20 cellular contexts compared by ENCODE assay signal in the genomic region with DNA sequence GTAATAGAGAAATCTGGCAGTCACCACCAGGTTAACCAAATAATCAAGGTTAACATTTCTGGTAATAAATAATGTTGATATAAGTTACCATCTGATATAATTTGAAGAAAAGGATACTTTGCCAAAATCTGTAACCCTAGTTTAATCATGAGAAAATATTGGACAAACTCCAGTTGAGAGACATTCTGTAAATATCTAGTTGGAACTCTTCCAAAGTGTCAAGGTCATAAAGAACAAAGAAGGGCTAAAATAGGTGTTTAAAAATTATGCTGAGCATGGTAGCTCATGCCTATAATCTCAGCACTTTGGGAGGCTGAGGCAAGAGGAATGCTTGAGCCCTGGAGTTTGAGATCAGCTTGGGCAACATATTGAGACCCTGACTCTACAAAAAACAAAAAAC.
"Had no signal": no experiment of that assay in that cellular context is flagged by ENCODE, and none has a peak within 500 bp of the region (broad histone marks: within the 10 kb centered on the region; RNA-seq: fewer than 3 reads in every experiment).

No MANE protein-coding gene starts in this region.

- H3K27me3 ChIP-seq: dorsolateral prefrontal cortex, right atrium auricular region, suprapubic skin, transverse colon, upper lobe of right lung, uterus had no signal

- H3K9me3 Mint-ChIP-seq: stimulated activated naive CD8-positive, alpha-beta T cell treated with anti-CD3 and anti-CD28 coated beads, Interleukin-15, amount 100 ng/mL, for 72 hours had no signal

- H3K36me3 Mint-ChIP-seq: natural killer cell had no signal

- H3K9ac ChIP-seq: parathyroid adenoma had no signal

- DNase-seq: dorsolateral prefrontal cortex; effector CD4-positive, alpha-beta T cell; hypothalamus; left ventricle myocardium superior; lower lobe of right lung; natural killer cell; stimulated activated CD4-positive, alpha-beta T cell treated with anti-CD3 and anti-CD28 coated beads, Interleukin-12 subunit alpha, Interleukin-12 subunit beta, amount 100 ng/mL, for 4 hours; stimulated activated CD4-positive, alpha-beta T cell treated with anti-CD3 and anti-CD28 coated beads, Interleukin-1b, Interleukin-23, amount 100 ng/mL, for 48 hours; stimulated activated CD4-positive, alpha-beta T cell treated with anti-CD3 and anti-CD28 coated beads, Interleukin-4, amount 100 ng/mL, for 1 hour; stimulated activated CD8-positive, alpha-beta memory T cell treated with anti-CD3 and anti-CD28 coated beads, Interleukin-4, amount 100 ng/mL, for 48 hours; stimulated activated naive CD4-positive, alpha-beta T cell; stimulated activated naive CD8-positive, alpha-beta T cell treated with anti-CD3 and anti-CD28 coated beads, Interleukin-15, amount 100 ng/mL, for 72 hours; transverse colon; upper lobe of right lung; uterus had no signal

- H3K27ac Mint-ChIP-seq: natural killer cell; stimulated activated naive CD8-positive, alpha-beta T cell treated with anti-CD3 and anti-CD28 coated beads, Interleukin-15, amount 100 ng/mL, for 72 hours had no signal

- H3K4me1 Mint-ChIP-seq: natural killer cell; stimulated activated naive CD8-positive, alpha-beta T cell treated with anti-CD3 and anti-CD28 coated beads, Interleukin-15, amount 100 ng/mL, for 72 hours had no signal

- H3K27ac ChIP-seq: dorsolateral prefrontal cortex, lower lobe of right lung, parathyroid adenoma, prostate gland, right atrium auricular region, suprapubic skin, transverse colon, upper lobe of right lung, uterus had no signal

- H3K4me3 ChIP-seq: dorsolateral prefrontal cortex, lower lobe of right lung, prostate gland, right atrium auricular region, smooth muscle cell, suprapubic skin, transverse colon, upper lobe of right lung, uterus had no signal

- H3K9me3 ChIP-seq: lower lobe of right lung, prostate gland, right atrium auricular region, suprapubic skin, transverse colon, upper lobe of right lung, uterus had no signal

- H3K4me1 ChIP-seq: lower lobe of right lung, parathyroid adenoma, prostate gland, right atrium auricular region, suprapubic skin, transverse colon, upper lobe of right lung, uterus had no signal

- H3K4me3 Mint-ChIP-seq: natural killer cell; stimulated activated naive CD8-positive, alpha-beta T cell treated with anti-CD3 and anti-CD28 coated beads, Interleukin-15, amount 100 ng/mL, for 72 hours had no signal

- H3K36me3 ChIP-seq: lower lobe of right lung, prostate gland, right atrium auricular region, suprapubic skin, transverse colon, upper lobe of right lung, uterus had no signal

- H3K27me3 Mint-ChIP-seq: stimulated activated naive CD8-positive, alpha-beta T cell treated with anti-CD3 and anti-CD28 coated beads, Interleukin-15, amount 100 ng/mL, for 72 hours had no signal
